Comparison of ENCODE assay signal across 8 cellular contexts in genomic region chr12:51025748-51026654, GRCh38. TPM values are rescaled to one million over a fixed set of nuclear protein-coding genes. Genes with fewer than 3 reads are reported as not detected.
DNase-seq lines count a peak whose midpoint lies in the region; ATAC-seq and TF ChIP-seq lines count a peak whose summit lies in the region.

TSS of gene SLC11A2 (minus strand) at chr12:51026384. CDS start at chr12:51010728, 15,656 bp downstream.

- DNase-seq in GM06990 (ENCODE audit: extremely low read depth, insufficient read length) (peak; percentile 92), NCI-H1092 (lab: John Stamatoyannopoulos, UW) (peak; percentile 88), SK-N-SH (peak; percentile 98), globus pallidus (ENCODE audit: low spot score) (peak; percentile 97), nucleus accumbens (lab: John Stamatoyannopoulos, UW) (peak; percentile 81 to 98 (median 95)), superior temporal gyrus (ENCODE audit: extremely low spot score) (peak; percentile 98)
- peak; percentile 93 for DNase-seq in activated naive CD4-positive, alpha-beta T cell treated with anti-CD3 and anti-CD28 coated beads, Interleukin-2, amount 50 U/mL, for 16 hours

- H3K27me3 ChIP-seq in GM06990 (replicated peaks; ENCODE audit: control insufficient read depth, insufficient read depth, low read length) (no peaks in the 10 kb centered on the region), SK-N-SH (ENCODE audit: insufficient read depth) (no peaks in the 10 kb centered on the region)

- peaks cover 0 to 4% of the 10 kb centered on the region in 2 experiments; a peak in 2 of 4 replicates for H3K4me1 ChIP-seq in SK-N-SH (ENCODE audit: control insufficient read depth in 1 of 2, insufficient read depth in 2 of 2, low read depth in 1 of 2, low read length in 1 of 2)

- H2AFZ ChIP-seq in SK-N-SH (ENCODE audit: low read depth): peak within 1 kb of the TSS; percentile 95

- H3K79me2 ChIP-seq in SK-N-SH (ENCODE audit: insufficient read depth): peaks cover 52% of the 10 kb centered on the region

- TF ChIP-seq CTCF in GM06990 (IDR thresholded peaks at IDR 0.05; ENCODE audit: insufficient read depth, low read length, poor library complexity, severe bottlenecking): peak; percentile 3
- TF ChIP-seq CTCF in SK-N-SH (IDR thresholded peaks at IDR 0.05): no peak; the same call in 1 of the 2 replicates

- no peaks in the 10 kb centered on the region for H3K36me3 ChIP-seq in GM06990 (ENCODE audit: control insufficient read depth, insufficient read depth, low read length)
- H3K36me3 ChIP-seq in SK-N-SH (replicated peaks in 1 of 2; ENCODE audit: control insufficient read depth in 1 of 2, insufficient read depth in 2 of 2, low read length in 1 of 2): no peaks in the 10 kb centered on the region

- WGBS in SK-N-SH (ENCODE audit: low lambda C conversion rate): 3% methylated on average over 8 of the region's 79 CpGs

- CTCF ChIA-PET in SK-N-SH (lab: Yijun Ruan, JAX): interaction anchor here (0.7 to 2.5 kb wide), 5 partner anchors 21 to 520 kb away, joined by 3 to 11 read pairs (median 3); partner anchors contain the start of gene ATF1

- no peak for TF ChIP-seq RAD21 in SK-N-SH (IDR thresholded peaks at IDR 0.05; ENCODE audit: low read length)

- ATAC-seq in HG02588 (IDR thresholded peaks at IDR 0.05; ENCODE audit: unreplicated experiment): peak; percentile 89

- no peaks in the 10 kb centered on the region for H3K9me2 ChIP-seq in SK-N-SH

- H3K4me3 ChIP-seq in GM06990 (replicated peaks; ENCODE audit: low read depth, low read length) (peak within 1 kb of the TSS; percentile 88), SK-N-SH (ENCODE audit: low read depth in 2 of 2, low read length in 1 of 2) (peak within 1 kb of the TSS; percentile 57 to 88)

- no peaks in the 10 kb centered on the region for H3K9me3 ChIP-seq in SK-N-SH

- peak within 1 kb of the TSS; percentile 77 for H3K9ac ChIP-seq in SK-N-SH

- POLR2A ChIA-PET in SK-N-SH (lab: Yijun Ruan, JAX): interaction anchor here (0.6 to 2.2 kb wide), 5 partner anchors 10 to 521 kb away, joined by 3 to 9 read pairs (median 4); partner anchors contain the start of genes CSRNP2 and DIP2B

- H3F3A ChIP-seq in SK-N-SH (replicated peaks; ENCODE audit: insufficient read depth): no peaks in the 10 kb centered on the region

- peak within 1 kb of the TSS; percentile 48 to 81 for H3K27ac ChIP-seq in SK-N-SH (ENCODE audit: low read depth in 2 of 2, low read length in 1 of 2)

- TF ChIP-seq EP300 in SK-N-SH (IDR thresholded peaks at IDR 0.05; ENCODE audit: borderline replicate concordance in 1 of 2, low read depth in 1 of 2, low read length in 1 of 2): no peak

- H3K4me2 ChIP-seq in SK-N-SH: peak within 1 kb of the TSS; percentile 96

- H4K20me1 ChIP-seq in SK-N-SH (ENCODE audit: insufficient read depth): no peaks in the 10 kb centered on the region

TF ChIP-seq in SK-N-SH, 30 proteins besides CTCF, POLR2A, EP300 and RAD21 (continues in another document):
- TF ChIP-seq MAX (IDR thresholded peaks at IDR 0.05; ENCODE audit: low read depth) (peak; percentile 91), TAF1 (IDR thresholded peaks at IDR 0.05; ENCODE audit: borderline replicate concordance, low read depth, low read length) (0 out of 2 replicates have a peak, but pooled peaks have one; percentile 13), MEF2A (IDR thresholded peaks at IDR 0.05; ENCODE audit: borderline replicate concordance, low read depth) (no peak), TCF12 (IDR thresholded peaks at IDR 0.05) (no peak), RFX5 (IDR thresholded peaks at IDR 0.05; ENCODE audit: low read length) (peak; percentile 79), REST (IDR thresholded peaks at IDR 0.05; ENCODE audit: low read depth, low read length) (no peak), CHD2 (IDR thresholded peaks at IDR 0.05; ENCODE audit: low read length, partially characterized antibody) (peak; percentile 54), POLR2AphosphoS5 (IDR thresholded peaks at IDR 0.05; ENCODE audit: low read depth, low read length) (peak; percentile 68), USF2 (IDR thresholded peaks at IDR 0.05; ENCODE audit: borderline replicate concordance, low read depth, low read length) (no peak), ELF1 (IDR thresholded peaks at IDR 0.05) (no peak), FOSL2 (IDR thresholded peaks at IDR 0.05; ENCODE audit: borderline replicate concordance, low read depth) (no peak), IRF3 (IDR thresholded peaks at IDR 0.05; ENCODE audit: low read depth, low read length) (no peak; the same call in 1 of the 2 replicates), MXI1 (IDR thresholded peaks at IDR 0.05; ENCODE audit: low read depth, low read length) (peak; percentile 80), JUND (IDR thresholded peaks at IDR 0.05) (no peak), PBX3 (IDR thresholded peaks at IDR 0.05) (no peak), SMC3 (IDR thresholded peaks at IDR 0.05; ENCODE audit: low read depth, low read length) (no peak), NRF1 (IDR thresholded peaks at IDR 0.05; ENCODE audit: low read depth, low read length) (no peak), USF1 (IDR thresholded peaks at IDR 0.05; ENCODE audit: borderline replicate concordance, low read depth) (peak; percentile 35), FOXJ3 (CRISPR knock-in tag; IDR thresholded peaks at IDR 0.05) (no peak), GABPA (IDR thresholded peaks at IDR 0.05; ENCODE audit: low read depth) (no peak), RCOR1 (IDR thresholded peaks at IDR 0.05; ENCODE audit: low read length) (0 out of 2 replicates have a peak, but pooled peaks have one; percentile 50), YY1 (IDR thresholded peaks at IDR 0.05; ENCODE audit: low read depth) (peak; percentile 54; the same call in 1 of the 2 replicates), SIN3A (IDR thresholded peaks at IDR 0.05; ENCODE audit: borderline replicate concordance, low read depth, low read length) (no peak)

RNA-seq across cellular contexts. Expression of gene SLC11A2, which starts in this region (rescaled TPM):
- polyA plus RNA-seq in SK-N-SH (2012; rRNA removed): 27.7 and 45.0 TPM in 2 replicates
- polyA plus RNA-seq in SK-N-SH (2012; cell fraction: cytosol; rRNA removed): 26.2 and 32.3 TPM in 2 replicates
- polyA plus RNA-seq in SK-N-SH (2012; cell fraction: nucleus; rRNA removed): 57.1 and 71.4 TPM in 2 replicates

Comparison
In these comparisons a context has a peak if more than half of its experiments do, and no peak if none do; other contexts are left out.
1. Peak in every context shown above with its lines: DNase-seq, ATAC-seq, H3K4me3 ChIP-seq and H3K27ac ChIP-seq.